Comparison of ENCODE assay signal across 10 cellular contexts in the genomic region with DNA sequence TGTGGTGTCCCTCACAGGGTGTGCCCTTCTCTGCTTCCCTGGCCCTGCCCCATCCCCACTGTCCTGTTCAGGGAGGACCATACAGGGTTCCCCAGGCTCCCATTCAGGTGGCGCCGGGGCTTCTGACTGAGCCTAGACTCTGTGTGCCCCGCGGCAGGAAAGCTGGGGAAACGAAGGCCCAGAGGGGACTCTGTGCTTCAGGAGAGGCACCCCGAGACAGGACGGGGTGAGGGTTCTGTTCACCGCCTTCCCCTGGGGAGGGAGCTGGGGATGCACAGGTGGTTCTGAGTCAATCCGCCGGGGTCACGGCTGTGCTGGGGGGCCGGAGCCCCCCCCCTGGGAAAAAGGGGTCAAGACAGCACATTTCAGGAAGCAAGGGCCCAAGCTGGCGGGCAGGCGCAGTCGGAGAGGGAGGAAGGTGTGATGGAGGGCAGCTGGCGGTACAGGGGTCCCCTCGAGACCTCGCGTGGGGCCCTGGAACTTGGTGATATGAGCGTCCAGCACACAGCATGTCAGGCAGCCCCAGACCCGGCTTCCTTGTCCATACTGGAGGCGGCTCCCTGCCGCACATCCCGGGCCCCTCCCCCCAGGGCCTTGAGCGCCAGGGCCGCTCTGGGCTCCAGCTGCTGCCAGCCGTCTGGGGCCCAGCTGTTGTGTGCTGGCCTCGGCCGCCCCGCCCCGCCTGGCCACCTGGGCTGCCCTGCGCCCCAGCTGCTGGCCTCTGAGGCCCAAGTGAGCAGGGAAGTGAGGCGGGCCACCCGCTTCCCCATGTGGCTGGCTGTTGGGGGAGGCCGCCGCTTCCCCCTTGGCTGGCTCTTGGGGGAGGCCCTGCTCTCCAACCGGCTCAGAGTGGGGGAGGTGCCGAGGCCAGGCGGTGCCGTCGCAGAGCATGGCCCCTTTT. TPM values are rescaled to one million over a fixed set of nuclear protein-coding genes. Genes with fewer than 3 reads are reported as not detected.
DNase-seq lines count a peak whose midpoint lies in the region; ATAC-seq lines count a peak whose summit lies in the region.
"Had no signal": no experiment of that assay in that cellular context is flagged by ENCODE, and none has a peak within 500 bp of the region (broad histone marks: within the 10 kb centered on the region; RNA-seq: fewer than 3 reads in every experiment).

No MANE protein-coding gene starts in this region.

- H3K18ac ChIP-seq in mesenchymal stem cell (ENCODE audit: low read depth in 1 of 2, low read length in 2 of 2): peak overlapping the region in 1 of 2 experiments; percentile 77

- no peak overlapping the region for H3K14ac ChIP-seq in mesenchymal stem cell (ENCODE audit: low read length in 2 of 2)

- H2BK120ac ChIP-seq in mesenchymal stem cell (ENCODE audit: low read depth, low read length): peak overlapping the region; percentile 66

- H3K9ac ChIP-seq in BLaER1 (peak overlapping the region; percentile 65), mesenchymal stem cell (ENCODE audit: low read length) (no peak overlapping the region)

- peak overlapping the region; percentile 20 to 50 for H3K4ac ChIP-seq in mesenchymal stem cell (ENCODE audit: low read depth in 1 of 2, low read length in 2 of 2)

- H2BK15ac ChIP-seq in mesenchymal stem cell (ENCODE audit: low read depth, poor library complexity, severe bottlenecking): peak overlapping the region; percentile 19

- no peak overlapping the region for H2AFZ ChIP-seq in mesenchymal stem cell (ENCODE audit: low read depth, low read length)

- ATAC-seq in GM19452 (IDR thresholded peaks at IDR 0.05; ENCODE audit: unreplicated experiment): no peak

- H4K8ac ChIP-seq in mesenchymal stem cell (ENCODE audit: low read length): peak overlapping the region; percentile 59

- H3K4me2 ChIP-seq in BLaER1 (peak overlapping the region; percentile 100), mesenchymal stem cell (ENCODE audit: low read length, poor library complexity, severe bottlenecking) (no peak overlapping the region)

- H2AK5ac ChIP-seq in mesenchymal stem cell (ENCODE audit: low read length, severe bottlenecking): no peak overlapping the region

- H4K20me1 ChIP-seq in BLaER1: peaks cover 15% of the 10 kb centered on the region

- H2BK12ac ChIP-seq in mesenchymal stem cell (ENCODE audit: low read length in 2 of 2): peak overlapping the region; percentile 34 to 72

- no peaks in the 10 kb centered on the region for H3K79me1 ChIP-seq in mesenchymal stem cell (replicated peaks; ENCODE audit: low read length, poor library complexity, severe bottlenecking)

- H3K4me3 ChIP-seq in BLaER1 (peak overlapping the region; percentile 59), mesenchymal stem cell (ENCODE audit: insufficient read depth in 1 of 2, low read depth in 1 of 2, low read length in 2 of 2) (no peak overlapping the region)

- WGBS in mesenchymal stem cell: 45% methylated on average over 41 of the region's 41 CpGs

- peak overlapping the region; percentile 73 for H4K91ac ChIP-seq in mesenchymal stem cell (ENCODE audit: low read length)

- no peaks in the 10 kb centered on the region for H3K9me3 ChIP-seq in BLaER1
- H3K9me3 ChIP-seq in mesenchymal stem cell (ENCODE audit: control insufficient read depth, low read length): no peaks in the 10 kb centered on the region

- no peaks in the 10 kb centered on the region for H3K36me3 ChIP-seq in BLaER1
- peaks cover 0 to 5% of the 10 kb centered on the region in 2 experiments for H3K36me3 ChIP-seq in mesenchymal stem cell (ENCODE audit: control insufficient read depth in 1 of 2, insufficient read depth in 2 of 2, low read depth in 1 of 2, low read length in 2 of 2)

- H3K27ac ChIP-seq in BLaER1: peak overlapping the region; percentile 82
- peak overlapping the region; percentile 76 for H3K27ac ChIP-seq in caudate nucleus (ENCODE audit: low read depth, low read length)
- H3K27ac ChIP-seq in mesenchymal stem cell (ENCODE audit: low read length, poor library complexity, severe bottlenecking): no peak overlapping the region

- H2BK5ac ChIP-seq in mesenchymal stem cell (ENCODE audit: low read depth, low read length, poor library complexity, severe bottlenecking): no peak overlapping the region

- peaks cover 45% of the 10 kb centered on the region for H3K4me1 ChIP-seq in BLaER1
- peaks cover 22% of the 10 kb centered on the region for H3K4me1 ChIP-seq in mesenchymal stem cell (ENCODE audit: control insufficient read depth, insufficient read depth, low read depth, low read length)

- H3K23ac ChIP-seq in mesenchymal stem cell (ENCODE audit: low read length in 2 of 2): no peak overlapping the region

- H3K27me3 ChIP-seq in BLaER1: peaks cover 59% of the 10 kb centered on the region
- peaks cover 28 to 50% of the 10 kb centered on the region in 2 experiments for H3K27me3 ChIP-seq in mesenchymal stem cell (ENCODE audit: control insufficient read depth in 1 of 2, insufficient read depth in 1 of 2, low read length in 2 of 2)

- DNase-seq in MV-4-11 (lab: John Stamatoyannopoulos, UW) (peak; percentile 86), caudate nucleus (lab: John Stamatoyannopoulos, UW) (peak in 19 of 61 donors; percentile 5 to 50 (median 22)), mesenchymal stem cell (peak; percentile 78), DMS79 treated with DMSO at 0.1 percent for 48 hours (lab: John Stamatoyannopoulos, UW) (no peak), GOT3 (lab: John Stamatoyannopoulos, UW) (no peak), NCI-H1048 (lab: John Stamatoyannopoulos, UW) (no peak)
- DNase-seq: GDM1, immature natural killer cell had no signal

RNA-seq across cellular contexts. Expression of gene NOTUM, which starts 5.6 kb away (rescaled TPM):
- 0.46 TPM for polyA plus RNA-seq in mesenchymal stem cell (2013, experiment 1 of 2)
- 0.33 TPM for polyA plus RNA-seq in mesenchymal stem cell (2013, experiment 2 of 2)
- polyA plus RNA-seq: immature natural killer cell had no signal

RNA-seq across cellular contexts. Expression of gene ASPSCR1, which starts 10.8 kb away (rescaled TPM):
- polyA plus RNA-seq in mesenchymal stem cell (2013, experiment 1 of 2): 18.2 TPM
- polyA plus RNA-seq in mesenchymal stem cell (2013, experiment 2 of 2): 18.4 TPM

RNA-seq across cellular contexts. Expression of gene MYADML2, which starts 19.6 kb away (rescaled TPM):
- polyA plus RNA-seq in mesenchymal stem cell (2013, experiment 1 of 2): not detected
- not detected for polyA plus RNA-seq in mesenchymal stem cell (2013, experiment 2 of 2)
- polyA plus RNA-seq: immature natural killer cell had no signal

RNA-seq across cellular contexts. Expression of gene PYCR1, which starts 29.5 kb away (rescaled TPM):
- 95.7 TPM for polyA plus RNA-seq in mesenchymal stem cell (2013, experiment 1 of 2)
- 94.0 TPM for polyA plus RNA-seq in mesenchymal stem cell (2013, experiment 2 of 2)

RNA-seq across cellular contexts. Expression of gene MAFG, which starts 39.1 kb away (rescaled TPM):
- polyA plus RNA-seq in mesenchymal stem cell (2013, experiment 1 of 2): 27.1 TPM
- polyA plus RNA-seq in mesenchymal stem cell (2013, experiment 2 of 2): 27.7 TPM

Comparison
In these comparisons a context has a peak if more than half of its experiments do, and no peak if none do; other contexts are left out.
1. DNase-seq: peak in MV-4-11 (single experiment) and mesenchymal stem cell (single experiment); none in DMS79 treated with DMSO at 0.1 percent for 48 hours (single experiment), GOT3 (single experiment) and NCI-H1048 (single experiment).